Comparison of ENCODE assay signal across 8 cellular contexts in the genomic region with DNA sequence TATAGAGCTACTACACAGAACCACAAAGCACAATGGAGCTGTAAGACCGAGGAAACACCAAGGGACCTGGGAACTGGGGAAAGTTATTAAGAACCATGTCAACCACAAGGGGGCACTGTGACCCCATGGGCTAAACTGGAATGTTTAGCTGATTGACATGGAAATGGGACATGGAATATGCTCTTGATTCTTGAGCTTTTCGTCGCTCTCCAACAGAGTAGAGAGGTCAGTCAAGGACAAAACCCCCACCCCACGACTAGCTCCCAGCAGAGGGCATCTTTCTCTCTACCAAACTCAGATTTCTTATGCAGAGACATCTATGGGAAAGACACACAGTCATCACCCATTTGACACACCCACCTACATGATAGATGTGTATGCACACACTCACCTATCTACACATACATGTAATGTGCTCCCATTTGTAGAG. TPM values are rescaled to one million over a fixed set of nuclear protein-coding genes. Genes with fewer than 3 reads are reported as not detected.
DNase-seq lines count a peak whose midpoint lies in the region; ATAC-seq and TF ChIP-seq lines count a peak whose summit lies in the region.

No MANE protein-coding gene starts in this region.

- peaks cover 3% of the 10 kb centered on the region; the same call in 1 of the 2 replicates for H3K4me1 ChIP-seq in HAP-1

- H3K27me3 Mint-ChIP-seq in MCF 10A (ENCODE audit: insufficient read depth, unreplicated experiment), result peaks cover 33% of the 10 kb centered on the region
- H3K27me3 Mint-ChIP-seq in immature natural killer cell (ENCODE audit: low read depth in 3 of 3), result peaks cover 1 to 8% (median 3%) of the 10 kb centered on the region in 3 donors

- ATAC-seq in GM21526 (IDR thresholded peaks at IDR 0.05; ENCODE audit: low FRiP score, unreplicated experiment), result no peak

- POLR2A ChIA-PET in BJ (lab: Charles Lee), result interaction anchor here (0.6 to 1.0 kb wide), 2 partner anchors 16 to 25 kb away, joined by 3 read pairs; no protein-coding TSS in a partner anchor
- POLR2A ChIA-PET in MCF 10A (lab: Yijun Ruan, JAX), result interaction anchor here (0.7 to 3.4 kb wide), 13 partner anchors 9 to 206 kb away, joined by 3 to 44 read pairs (median 3); partner anchors contain the start of genes ARHGEF40 and RNASE7

- BruUV-seq in MCF 10A (replicated peaks; lab: Mats Ljungman, UMichigan), result no TSS peak

- no peak overlapping the region for H3K27ac Mint-ChIP-seq in MCF 10A (ENCODE audit: low read depth, unreplicated experiment)
- no peak overlapping the region for H3K27ac Mint-ChIP-seq in immature natural killer cell

- peaks cover 5% of the 10 kb centered on the region for H3K36me3 Mint-ChIP-seq in MCF 10A (ENCODE audit: insufficient read depth, unreplicated experiment)
- H3K36me3 Mint-ChIP-seq in immature natural killer cell, result peaks cover 4 to 7% (median 5%) of the 10 kb centered on the region in 3 donors

- H3K27me3 ChIP-seq in BJ (ENCODE audit: control insufficient read depth, insufficient read depth, low read length) (peaks cover 3% of the 10 kb centered on the region; the same call in 1 of the 2 replicates), HAP-1 (ENCODE audit: low read depth) (no peaks in the 10 kb centered on the region; the same call in 1 of the 2 replicates)

- in situ Hi-C loops in HAP-1 (cut with MboI; ENCODE audit: low sequenced_read_pairs), result no loop called here

- H3K36me3 ChIP-seq in BJ (ENCODE audit: control insufficient read depth, insufficient read depth, low read length), result no peaks in the 10 kb centered on the region
- H3K36me3 ChIP-seq in HAP-1 (replicated peaks), result no peaks in the 10 kb centered on the region; the same call in 1 of the 2 replicates

- CTCF ChIA-PET in BJ (lab: Yijun Ruan, JAX), result interaction anchor here (0.6 to 15.6 kb wide), 35 partner anchors 9 to 156 kb away, joined by 3 to 233 read pairs (median 9); partner anchors contain the start of genes ARHGEF40, NDRG2, RNASE13 and RNASE7
- CTCF ChIA-PET in MCF 10A (lab: Yijun Ruan, JAX), result interaction anchor here (0.5 to 14.8 kb wide), 65 partner anchors 9 to 1782 kb away, joined by 3 to 391 read pairs (median 4); partner anchors contain the start of genes APEX1, ARHGEF40, OR5AU1 and RNASE13

- TF ChIP-seq CTCF in BJ (IDR thresholded peaks at IDR 0.05; ENCODE audit: insufficient read depth, low read depth, low read length), result peak; percentile 88
- TF ChIP-seq CTCF in VCaP (conservative IDR thresholded peaks at IDR 0.05), result peak; percentile 94
- TF ChIP-seq CTCF in MCF 10A (IDR thresholded peaks at IDR 0.05; ENCODE audit: unreplicated experiment), result peak; percentile 90

- intact Hi-C loops in MCF 10A (cut with micrococcal nuclease), result loop anchor here (1.0 kb wide), 3 partner anchors 26 to 90 kb away; no protein-coding TSS in a partner anchor

- no peak for DNase-seq in BJ (ENCODE audit: low read depth)
- DNase-seq in HAP-1 (ENCODE audit: low spot score in 2 of 2), result peak; percentile 93
- DNase-seq in NCI-H2227 (lab: John Stamatoyannopoulos, UW; ENCODE audit: unreplicated experiment), result peak; percentile 90
- DNase-seq in MCF 10A (ENCODE audit: unreplicated experiment), result peak; percentile 88
- peak; percentile 65 to 73 (median 71) for DNase-seq in immature natural killer cell
- DNase-seq in stimulated activated CD4-positive, alpha-beta T cell treated with anti-CD3 and anti-CD28 coated beads, Interleukin-12 subunit alpha, Interleukin-12 subunit beta, amount 100 ng/mL, for 4 hours, result peak; percentile 78

- H3K27ac ChIP-seq in VCaP, result no peak overlapping the region

- no peaks in the 10 kb centered on the region for H3K9me3 Mint-ChIP-seq in MCF 10A (ENCODE audit: unreplicated experiment)
- no peaks in the 10 kb centered on the region for H3K9me3 Mint-ChIP-seq in immature natural killer cell

- H3K4me1 Mint-ChIP-seq in MCF 10A (ENCODE audit: insufficient read depth, unreplicated experiment) (peaks cover 7% of the 10 kb centered on the region), immature natural killer cell (no peaks in the 10 kb centered on the region)

- H3K9me3 ChIP-seq in HAP-1, result no peaks in the 10 kb centered on the region

- H3K4me3 ChIP-seq in BJ (ENCODE audit: low read depth, low read length), result no peak overlapping the region
- no peak overlapping the region for H3K4me3 ChIP-seq in HAP-1

- H3K4me3 Mint-ChIP-seq in MCF 10A (ENCODE audit: unreplicated experiment), result no peak overlapping the region
- no peak overlapping the region for H3K4me3 Mint-ChIP-seq in immature natural killer cell

RNA-seq across cellular contexts. Expression of gene NDRG2, which starts 10.1 kb away (rescaled TPM):
- polyA plus RNA-seq in BJ (2011; rRNA removed) (0.83 and 1.1 TPM in 2 replicates), immature natural killer cell (10 to 100 TPM; 10.9 to 40.0 (median 19.9) TPM)
- polyA minus RNA-seq in BJ (2011; rRNA and poly(A)+ RNA removed), result 0.43 and 0.46 TPM in 2 replicates
- total RNA-seq in MCF 10A (2022), result 0.81 and 0.82 TPM in 2 replicates

RNA-seq across cellular contexts. Expression of gene TPPP2, which starts 15.2 kb away (rescaled TPM):
- polyA plus RNA-seq in BJ (2011; rRNA removed) (not detected in 2 replicates), immature natural killer cell (not detected)
- not detected in 2 replicates for polyA minus RNA-seq in BJ (2011; rRNA and poly(A)+ RNA removed)
- not detected in 2 replicates for total RNA-seq in MCF 10A (2022)

RNA-seq across cellular contexts. Expression of gene SLC39A2, which starts 15.7 kb away (rescaled TPM):
- polyA plus RNA-seq in BJ (2011; rRNA removed) (not detected in 2 replicates), immature natural killer cell (not detected)
- not detected in 2 replicates for polyA minus RNA-seq in BJ (2011; rRNA and poly(A)+ RNA removed)
- total RNA-seq in MCF 10A (2022), result not detected in 2 replicates

RNA-seq across cellular contexts. Expression of gene RNASE13, which starts 19.8 kb away (rescaled TPM):
- polyA plus RNA-seq in BJ (2011; rRNA removed), result not detected in 2 replicates
- not detected in 2 replicates for polyA minus RNA-seq in BJ (2011; rRNA and poly(A)+ RNA removed)
- total RNA-seq in MCF 10A (2022), result not detected in 2 replicates
- polyA plus RNA-seq in immature natural killer cell, result not detected

RNA-seq across cellular contexts. Expression of gene METTL17, which starts 25.0 kb away (rescaled TPM):
- 49.8 and 56.2 TPM in 2 replicates for polyA plus RNA-seq in BJ (2011; rRNA removed)
- 20.6 and 28.4 TPM in 2 replicates for polyA minus RNA-seq in BJ (2011; rRNA and poly(A)+ RNA removed)
- 62.4 and 70.2 TPM in 2 replicates for total RNA-seq in MCF 10A (2022)
- polyA plus RNA-seq in immature natural killer cell, result 10 to 100 TPM; 30.4 to 39.6 (median 32.1) TPM
